In the genomic region with DNA sequence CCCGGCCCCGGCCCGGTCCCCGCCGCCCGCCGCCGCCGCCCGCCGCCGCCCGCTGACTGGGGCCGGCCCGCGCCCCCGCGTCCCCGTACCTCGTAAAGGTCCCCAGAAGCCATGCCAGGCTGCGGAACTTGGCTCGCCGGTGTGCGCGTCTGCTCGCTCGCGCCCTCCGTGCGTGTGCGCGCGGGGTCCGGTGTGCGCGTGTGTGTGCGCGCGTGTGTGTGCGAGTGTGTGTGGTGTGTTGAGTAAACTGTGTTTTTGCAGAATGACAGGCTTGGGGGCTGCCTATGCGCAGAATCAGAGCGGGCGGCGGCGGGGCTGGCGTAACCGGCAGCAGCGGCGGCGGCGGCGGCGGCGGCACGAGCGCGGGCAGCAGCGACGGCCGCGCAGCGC, we compare ENCODE assay signal across 2 cellular contexts.
TF ChIP-seq lines count a peak whose summit lies in the region.

No MANE protein-coding gene starts in this region.

TF ChIP-seq in endothelial cell of umbilical vein, 7 proteins besides CTCF, POLR2A, EP300 and RAD21:
- TF ChIP-seq JUN (IDR thresholded peaks at IDR 0.05; ENCODE audit: borderline replicate concordance, insufficient read depth, insufficient read length, low read depth) (no peak), EZH2 (IDR thresholded peaks at IDR 0.05; ENCODE audit: borderline replicate concordance, low read depth, low read length, severe bottlenecking) (no peak), MYC (IDR thresholded peaks at IDR 0.05; ENCODE audit: low read depth, low read length) (no peak), GATA2 (IDR thresholded peaks at IDR 0.05; ENCODE audit: insufficient read depth, insufficient read length, low read depth, low read length) (no peak), FOS (IDR thresholded peaks at IDR 0.05; ENCODE audit: borderline replicate concordance, insufficient read depth, low read length) (no peak), POLR2AphosphoS5 (IDR thresholded peaks at IDR 0.05; ENCODE audit: insufficient read depth, low read depth, low read length) (no peak)
- TF ChIP-seq, protein P1, sequence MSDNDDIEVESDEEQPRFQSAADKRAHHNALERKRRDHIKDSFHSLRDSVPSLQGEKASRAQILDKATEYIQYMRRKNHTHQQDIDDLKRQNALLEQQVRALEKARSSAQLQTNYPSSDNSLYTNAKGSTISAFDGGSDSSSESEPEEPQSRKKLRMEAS (IDR thresholded peaks at IDR 0.05; ENCODE audit: insufficient read depth, insufficient read length), result no peak

TF ChIP-seq in HEK293T, 16 proteins besides CTCF, POLR2A, EP300 and RAD21:
- TF ChIP-seq ZNF384 (IDR thresholded peaks at IDR 0.05) (no peak), NFRKB (IDR thresholded peaks at IDR 0.05) (no peak), FOXK2 (IDR thresholded peaks at IDR 0.05) (no peak), FOXM1 (IDR thresholded peaks at IDR 0.05; ENCODE audit: borderline replicate concordance) (no peak), TARDBP (IDR thresholded peaks at IDR 0.05) (no peak), SP1 (IDR thresholded peaks at IDR 0.05) (no peak), FOXA1 (IDR thresholded peaks at IDR 0.05) (no peak), LEF1 (IDR thresholded peaks at IDR 0.05; ENCODE audit: borderline replicate concordance) (no peak), ARNT (IDR thresholded peaks at IDR 0.05) (no peak), HDGF (IDR thresholded peaks at IDR 0.05; ENCODE audit: borderline replicate concordance) (no peak), SUZ12 (IDR thresholded peaks at IDR 0.05) (no peak), ELF4 (IDR thresholded peaks at IDR 0.05) (no peak)
- TF ChIP-seq, protein P2, sequence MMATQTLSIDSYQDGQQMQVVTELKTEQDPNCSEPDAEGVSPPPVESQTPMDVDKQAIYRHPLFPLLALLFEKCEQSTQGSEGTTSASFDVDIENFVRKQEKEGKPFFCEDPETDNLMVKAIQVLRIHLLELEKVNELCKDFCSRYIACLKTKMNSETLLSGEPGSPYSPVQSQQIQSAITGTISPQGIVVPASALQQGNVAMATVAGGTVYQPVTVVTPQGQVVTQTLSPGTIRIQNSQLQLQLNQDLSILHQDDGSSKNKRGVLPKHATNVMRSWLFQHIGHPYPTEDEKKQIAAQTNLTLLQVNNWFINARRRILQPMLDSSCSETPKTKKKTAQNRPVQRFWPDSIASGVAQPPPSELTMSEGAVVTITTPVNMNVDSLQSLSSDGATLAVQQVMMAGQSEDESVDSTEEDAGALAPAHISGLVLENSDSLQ (IDR thresholded peaks at IDR 0.05), result no peak
TF ChIP-seq in HEK293T: peak in this region for 0.
